In genomic region chr4:137998666-137999429, GRCh38 we compare ENCODE assay signal across 23 cellular contexts.
DNase-seq lines count a peak whose midpoint lies in the region; ATAC-seq, FAIRE-seq and TF ChIP-seq lines count a peak whose summit lies in the region.
"Had no signal": no experiment of that assay in that cellular context is flagged by ENCODE, and none has a peak within 500 bp of the region (broad histone marks: within the 10 kb centered on the region; RNA-seq: fewer than 3 reads in every experiment).

No MANE protein-coding gene starts in this region.

- intact Hi-C loops in breast epithelium (cut with DNase I; ENCODE audit: low total_unique reads): no loop called here
- intact Hi-C loops in MCF 10A (cut with micrococcal nuclease): no loop called here
- intact Hi-C loops in pancreas (cut with DNase I): no loop called here

- in situ Hi-C loops in brain microvascular endothelial cell (cut with HindIII; ENCODE audit: low pct_ligation_motif_present, low sequenced_read_pairs): no loop called here

- FAIRE-seq in pancreas (lab: Jason Lieb, UNC) (no peak), frontal cortex (lab: Jason Lieb, UNC) (no peak)

- DNase-seq in breast epithelium (ENCODE audit: low spot score in 2 of 2) (no peak), MCF 10A (ENCODE audit: unreplicated experiment) (no peak), brain microvascular endothelial cell (peak; percentile 7), iris pigment epithelial cell (ENCODE audit: low read depth) (peak; percentile 73), pancreas (no peak), frontal cortex (ENCODE audit: low spot score in 2 of 2) (no peak)
- no peak for DNase-seq in activated naive CD8-positive, alpha-beta T cell treated with anti-CD3 and anti-CD28 coated beads for 36 hours
- no peak for DNase-seq in activated CD4-positive, alpha-beta T cell treated with anti-CD3 and anti-CD28 coated beads, Interleukin-2, amount 50 U/mL, for 48 hours
- DNase-seq: activated CD4-positive, CD25-positive, alpha-beta regulatory T cell; activated effector memory CD4-positive, alpha-beta T cell treated with anti-CD3 and anti-CD28 coated beads, Interleukin-2, amount 50 U/mL, for 16 hours; COR-L47; gastrocnemius medialis; GF-D8; HCEC 1CT; naive thymus-derived CD8-positive, alpha-beta T cell; NCI-H1417 treated with DMSO at 0.1 percent for 48 hours; NK-92 treated with Interleukin-12 subunit alpha and Interleukin-12 subunit beta, amount 100 ng/mL, for 24 hours; psoas muscle; stimulated activated naive CD8-positive, alpha-beta T cell treated with anti-CD3 and anti-CD28 coated beads, Interleukin-15, Interleukin-2, amounts not matched to agents 100 U/mL and 50 U/mL, for 24 hours; T-helper 2 cell had no signal

- no peak overlapping the region for H3K4me3 ChIP-seq in breast epithelium
- no peak overlapping the region for H3K4me3 ChIP-seq in brain microvascular endothelial cell (ENCODE audit: low read depth, low read length)
- no peak overlapping the region for H3K4me3 ChIP-seq in pancreas
- H3K4me3 ChIP-seq: gastrocnemius medialis, psoas muscle had no signal

- no peak overlapping the region for H3K27ac Mint-ChIP-seq in MCF 10A (ENCODE audit: low read depth, unreplicated experiment)
- H3K27ac Mint-ChIP-seq in activated naive CD8-positive, alpha-beta T cell treated with anti-CD3 and anti-CD28 coated beads for 36 hours: no peak overlapping the region
- H3K27ac Mint-ChIP-seq: brain; naive thymus-derived CD8-positive, alpha-beta T cell; type B pancreatic cell had no signal

- CTCF ChIA-PET in MCF 10A (lab: Yijun Ruan, JAX): interaction anchor here (0.6 to 1.1 kb wide), 5 partner anchors 13 to 967 kb away, joined by 3 to 5 read pairs (median 4); no protein-coding TSS in a partner anchor

- H3K4me1 ChIP-seq in breast epithelium: no peaks in the 10 kb centered on the region
- H3K4me1 ChIP-seq in pancreas: no peaks in the 10 kb centered on the region
- H3K4me1 ChIP-seq: gastrocnemius medialis, psoas muscle had no signal

- 59 to 67% methylated on average over 1 of the region's 1 CpG for WGBS in pancreas, 2 donors

- H3K36me3 ChIP-seq in breast epithelium: no peaks in the 10 kb centered on the region
- no peaks in the 10 kb centered on the region for H3K36me3 ChIP-seq in brain microvascular endothelial cell (replicated peaks)
- no peaks in the 10 kb centered on the region for H3K36me3 ChIP-seq in pancreas
- H3K36me3 ChIP-seq: gastrocnemius medialis had no signal

- no peaks in the 10 kb centered on the region for H3K27me3 Mint-ChIP-seq in MCF 10A (ENCODE audit: insufficient read depth, unreplicated experiment)
- H3K27me3 Mint-ChIP-seq in activated naive CD8-positive, alpha-beta T cell treated with anti-CD3 and anti-CD28 coated beads for 36 hours: no peaks in the 10 kb centered on the region
- H3K27me3 Mint-ChIP-seq: type B pancreatic cell had no signal

- H3K27me3 ChIP-seq in breast epithelium: no peaks in the 10 kb centered on the region
- H3K27me3 ChIP-seq in brain microvascular endothelial cell (replicated peaks): no peaks in the 10 kb centered on the region
- no peaks in the 10 kb centered on the region for H3K27me3 ChIP-seq in pancreas
- H3K27me3 ChIP-seq: gastrocnemius medialis had no signal

- H3K4me3 Mint-ChIP-seq in MCF 10A (ENCODE audit: unreplicated experiment): no peak overlapping the region
- no peak overlapping the region for H3K4me3 Mint-ChIP-seq in activated naive CD8-positive, alpha-beta T cell treated with anti-CD3 and anti-CD28 coated beads for 36 hours
- H3K4me3 Mint-ChIP-seq: brain; naive thymus-derived CD8-positive, alpha-beta T cell; type B pancreatic cell had no signal

- ATAC-seq in pancreas: no peak
- ATAC-seq: gastrocnemius medialis; naive thymus-derived CD8-positive, alpha-beta T cell; psoas muscle; stimulated activated naive CD8-positive, alpha-beta T cell treated with anti-CD3 and anti-CD28 coated beads, Interleukin-15, Interleukin-2, amounts not matched to agents 100 U/mL and 50 U/mL, for 24 hours had no signal

- no peaks in the 10 kb centered on the region for H3K36me3 Mint-ChIP-seq in MCF 10A (ENCODE audit: insufficient read depth, unreplicated experiment)
- H3K36me3 Mint-ChIP-seq in activated naive CD8-positive, alpha-beta T cell treated with anti-CD3 and anti-CD28 coated beads for 36 hours: no peaks in the 10 kb centered on the region
- H3K36me3 Mint-ChIP-seq: brain; naive thymus-derived CD8-positive, alpha-beta T cell; type B pancreatic cell had no signal

- no peak for TF ChIP-seq POLR2A in breast epithelium (IDR thresholded peaks at IDR 0.05)

- no TSS peak for BruUV-seq in MCF 10A (replicated peaks; lab: Mats Ljungman, UMichigan)

- TF ChIP-seq CTCF in breast epithelium (IDR thresholded peaks at IDR 0.05) (no peak), MCF 10A (IDR thresholded peaks at IDR 0.05; ENCODE audit: unreplicated experiment) (no peak), brain microvascular endothelial cell (IDR thresholded peaks at IDR 0.05; ENCODE audit: low read depth, low read length, missing control alignments) (no peak), pancreas (IDR thresholded peaks at IDR 0.05) (no peak)

- H3K9me3 Mint-ChIP-seq in MCF 10A (ENCODE audit: unreplicated experiment): no peaks in the 10 kb centered on the region
- no peaks in the 10 kb centered on the region for H3K9me3 Mint-ChIP-seq in activated naive CD8-positive, alpha-beta T cell treated with anti-CD3 and anti-CD28 coated beads for 36 hours
- H3K9me3 Mint-ChIP-seq: brain had no signal

- no peaks in the 10 kb centered on the region for H3K9me3 ChIP-seq in breast epithelium
- H3K9me3 ChIP-seq in pancreas: no peaks in the 10 kb centered on the region
- H3K9me3 ChIP-seq: gastrocnemius medialis, psoas muscle had no signal

- H3K27ac ChIP-seq in breast epithelium: peak overlapping the region; percentile 60 to 76
- H3K27ac ChIP-seq in brain microvascular endothelial cell: no peak overlapping the region
- no peak overlapping the region for H3K27ac ChIP-seq in pancreas
- H3K27ac ChIP-seq: 22Rv1, gastrocnemius medialis, psoas muscle had no signal

- peaks cover 6% of the 10 kb centered on the region for H3K4me1 Mint-ChIP-seq in MCF 10A (ENCODE audit: insufficient read depth, unreplicated experiment)
- no peaks in the 10 kb centered on the region for H3K4me1 Mint-ChIP-seq in activated naive CD8-positive, alpha-beta T cell treated with anti-CD3 and anti-CD28 coated beads for 36 hours
- H3K4me1 Mint-ChIP-seq: naive thymus-derived CD8-positive, alpha-beta T cell had no signal

- POLR2A ChIA-PET in MCF 10A (lab: Yijun Ruan, JAX): interaction anchor here (0.9 to 1.1 kb wide), 2 partner anchors 38 to 652 kb away, joined by 3 read pairs; no protein-coding TSS in a partner anchor

Comparison
In these comparisons a context has a peak if more than half of its experiments do, and no peak if none do; other contexts are left out.
1. DNase-seq: peak in brain microvascular endothelial cell (single experiment) and iris pigment epithelial cell (single experiment); none in breast epithelium (0 of 2), MCF 10A (single experiment), pancreas (0 of 6), activated naive CD8-positive, alpha-beta T cell treated with anti-CD3 and anti-CD28 coated beads for 36 hours (single experiment), frontal cortex (0 of 2) and activated CD4-positive, alpha-beta T cell treated with anti-CD3 and anti-CD28 coated beads, Interleukin-2, amount 50 U/mL, for 48 hours (0 of 2).
2. H3K27ac ChIP-seq: peak in breast epithelium (2 of 2); none in brain microvascular endothelial cell (single experiment) and pancreas (0 of 4).